ENCODE assay signal across 17 cellular contexts in genomic region chr7:1468203-1468602, GRCh38. TPM values are rescaled to one million over a fixed set of nuclear protein-coding genes. Genes with fewer than 3 reads are reported as not detected.
DNase-seq lines count a peak whose midpoint lies in the region; ATAC-seq and TF ChIP-seq lines count a peak whose summit lies in the region.
"Had no signal": no experiment of that assay in that cellular context is flagged by ENCODE, and none has a peak within 500 bp of the region (broad histone marks: within the 10 kb centered on the region; RNA-seq: fewer than 3 reads in every experiment).

No MANE protein-coding gene starts in this region.

- no peak for TF ChIP-seq POLR2A in gastroesophageal sphincter (IDR thresholded peaks at IDR 0.05)

- TF ChIP-seq EP300 in gastroesophageal sphincter (IDR thresholded peaks at IDR 0.05), result no peak

- H3K27me3 ChIP-seq in NT2/D1 (ENCODE audit: insufficient read depth, insufficient read length) (no peaks in the 10 kb centered on the region), gastroesophageal sphincter (no peaks in the 10 kb centered on the region), rectal smooth muscle tissue (ENCODE audit: control insufficient read depth, insufficient read depth, low read length) (no peaks in the 10 kb centered on the region)

- no peak for DNase-seq in NT2/D1 (ENCODE audit: low read depth, low spot score)
- DNase-seq in cardiac septum (ENCODE audit: low spot score), result no peak
- DNase-seq in SHP77 (lab: John Stamatoyannopoulos, UW), result no peak
- DNase-seq: ACHN; C1 segment of cervical spinal cord; CD8-positive, alpha-beta memory T cell; NCI-H1105; NCI-H1694 treated with DMSO at 0.1 percent for 48 hours; NCI-H2107; NCI-H510A treated with DMSO at 0.1 percent for 48 hours; NCI-H774; SIG-M5 had no signal

- H3K9ac ChIP-seq in NT2/D1 (ENCODE audit: insufficient read length, low read depth) (peak overlapping the region; percentile 32), rectal smooth muscle tissue (ENCODE audit: low read length) (no peak overlapping the region)

- TF ChIP-seq CTCF in HEK293 (tag by site-specific recombination; IDR thresholded peaks at IDR 0.05) (no peak), gastroesophageal sphincter (IDR thresholded peaks at IDR 0.05) (no peak)

- H3K9me3 ChIP-seq in HEK293 (ENCODE audit: control insufficient read depth, insufficient read depth, low read depth, low read length) (no peaks in the 10 kb centered on the region), NT2/D1 (ENCODE audit: insufficient read depth, low read length) (no peaks in the 10 kb centered on the region), gastroesophageal sphincter (no peaks in the 10 kb centered on the region)
- H3K9me3 ChIP-seq: HAP-1 had no signal

- intact Hi-C loops in cardiac septum (cut with DNase I), result no loop called here

- POLR2A ChIA-PET in HEK293 (lab: Yijun Ruan, JAX), result no interaction called here

- H3K36me3 ChIP-seq in HEK293 (ENCODE audit: control insufficient read depth in 2 of 2, insufficient read depth in 1 of 2, low read length in 2 of 2) (peaks cover 0 to 29% of the 10 kb centered on the region in 2 experiments; a peak in 2 of 3 replicates), NT2/D1 (ENCODE audit: insufficient read depth, insufficient read length, low read length) (peaks cover 55% of the 10 kb centered on the region), gastroesophageal sphincter (peaks cover 0 to 50% of the 10 kb centered on the region in 2 donors), rectal smooth muscle tissue (ENCODE audit: control insufficient read depth, insufficient read depth, low read length) (no peaks in the 10 kb centered on the region)

- 67% methylated on average over 1 of the region's 13 CpGs; no CpG with 5 or more reads in 1 of the 2 donors for WGBS in gastroesophageal sphincter (ENCODE audit: low coverage in 1 of 2), 2 donors

- no peak for ATAC-seq in gastroesophageal sphincter
- no peak for ATAC-seq in HG03139 (IDR thresholded peaks at IDR 0.05; ENCODE audit: unreplicated experiment)

- H3K27ac ChIP-seq in HEK293 (ENCODE audit: extremely low read depth, low read depth, low read length), result no peak overlapping the region
- peak overlapping the region in 3 of 4 donors; percentile 80 to 89 (median 82) for H3K27ac ChIP-seq in gastroesophageal sphincter
- peak overlapping the region; percentile 26 for H3K27ac ChIP-seq in rectal smooth muscle tissue (ENCODE audit: low read depth, low read length)

- H3K4me3 ChIP-seq in HEK293 (ENCODE audit: low read depth, low read length) (no peak overlapping the region), NT2/D1 (ENCODE audit: insufficient read length, low read depth) (no peak overlapping the region), gastroesophageal sphincter (no peak overlapping the region), rectal smooth muscle tissue (ENCODE audit: low read length) (no peak overlapping the region)
- H3K4me3 ChIP-seq: HAP-1 had no signal

- H3K4me1 ChIP-seq in HEK293 (ENCODE audit: control insufficient read depth, insufficient read depth, low read length), result no peaks in the 10 kb centered on the region; the same call in 1 of the 2 replicates
- H3K4me1 ChIP-seq in NT2/D1 (ENCODE audit: insufficient read depth, insufficient read length), result peaks cover 24% of the 10 kb centered on the region
- peaks cover 0 to 37% (median 15%) of the 10 kb centered on the region in 3 donors for H3K4me1 ChIP-seq in gastroesophageal sphincter
- peaks cover 16% of the 10 kb centered on the region for H3K4me1 ChIP-seq in rectal smooth muscle tissue (ENCODE audit: control insufficient read depth, insufficient read depth, low read length)
- H3K4me1 ChIP-seq: HAP-1 had no signal

- CTCF ChIA-PET in HEK293 (lab: Yijun Ruan, JAX), result interaction anchor here (0.6 kb wide), 1 partner anchor 37 kb away, joined by 4 read pairs; no protein-coding TSS in a partner anchor

TF ChIP-seq in HEK293, 187 proteins besides CTCF, POLR2A, EP300 and RAD21:
- TF ChIP-seq ZNF362 (tag by site-specific recombination; IDR thresholded peaks at IDR 0.05), result no peak
- TF ChIP-seq ZNF600 (tag by site-specific recombination; IDR thresholded peaks at IDR 0.05), result peak; percentile 74

RNA-seq across cellular contexts. Expression of gene MICALL2, which starts 8.9 kb away (rescaled TPM):
- total RNA-seq in gastroesophageal sphincter, result 10 to 100 TPM in 3 of 4 donors, 1 to 10 TPM in 1; 6.6 to 19.5 (median 15.0) TPM
- 19.7 TPM for total RNA-seq in cardiac septum

RNA-seq across cellular contexts. Expression of gene INTS1, which starts 36.0 kb away (rescaled TPM):
- total RNA-seq in gastroesophageal sphincter (10 to 100 TPM; 29.8 to 65.5 (median 41.4) TPM), cardiac septum (54.7 TPM)
